In genomic region chr6:2891768-2892170, GRCh38 we compare ENCODE assay signal across 9 cellular contexts. TPM values are rescaled to one million over a fixed set of nuclear protein-coding genes. Genes with fewer than 3 reads are reported as not detected.
DNase-seq lines count a peak whose midpoint lies in the region; ATAC-seq and TF ChIP-seq lines count a peak whose summit lies in the region.
"Had no signal": no experiment of that assay in that cellular context is flagged by ENCODE, and none has a peak within 500 bp of the region (broad histone marks: within the 10 kb centered on the region; RNA-seq: fewer than 3 reads in every experiment).

No MANE protein-coding gene starts in this region.

- no peak for TF ChIP-seq POLR2A in breast epithelium (IDR thresholded peaks at IDR 0.05)

- H3K4me2 ChIP-seq in DOHH2 (ENCODE audit: low read length), result peak overlapping the region; percentile 85

- no peaks in the 10 kb centered on the region for H3K9me2 ChIP-seq in DOHH2 (replicated peaks; ENCODE audit: control insufficient read depth, low read length)

- H3K79me2 ChIP-seq in DOHH2 (ENCODE audit: control insufficient read depth, low read length), result peaks cover 69% of the 10 kb centered on the region

- DNase-seq in activated CD8-positive, alpha-beta memory T cell treated with anti-CD3 and anti-CD28 coated beads for 24 hours, result peak; percentile 73
- DNase-seq in occipital lobe (lab: John Stamatoyannopoulos, UW), result peak; percentile 33
- DNase-seq in NCI-H1048 (lab: John Stamatoyannopoulos, UW), result no peak
- no peak for DNase-seq in medulla oblongata (ENCODE audit: extremely low spot score)
- DNase-seq in GM19240 (ENCODE audit: insufficient read length, low spot score), result no peak
- no peak for DNase-seq in breast epithelium (ENCODE audit: low spot score in 2 of 2)

- H3K4me3 ChIP-seq in DOHH2 (ENCODE audit: low read length), result peak overlapping the region; percentile 75
- no peak overlapping the region for H3K4me3 ChIP-seq in breast epithelium
- H3K4me3 ChIP-seq: upper lobe of left lung had no signal

- peaks cover 60% of the 10 kb centered on the region for H3F3A ChIP-seq in DOHH2 (ENCODE audit: control insufficient read depth, insufficient read depth)

- TF ChIP-seq CTCF in DOHH2 (IDR thresholded peaks at IDR 0.05; ENCODE audit: low read depth, low read length, poor library complexity, severe bottlenecking), result no peak
- no peak for TF ChIP-seq CTCF in breast epithelium (IDR thresholded peaks at IDR 0.05)

- ATAC-seq in HG03432 (IDR thresholded peaks at IDR 0.05; ENCODE audit: unreplicated experiment), result peak; percentile 68

- H3K36me3 ChIP-seq in DOHH2 (ENCODE audit: control insufficient read depth, low read length) (peaks cover 94% of the 10 kb centered on the region), breast epithelium (peaks cover 3% of the 10 kb centered on the region)

- H3K27ac ChIP-seq in DOHH2 (ENCODE audit: low read depth, low read length) (peak overlapping the region; percentile 91), breast epithelium (no peak overlapping the region)
- H3K27ac ChIP-seq: upper lobe of left lung had no signal

- peaks cover 95% of the 10 kb centered on the region for H3K4me1 ChIP-seq in DOHH2 (ENCODE audit: control insufficient read depth, low read length)
- H3K4me1 ChIP-seq in breast epithelium, result no peaks in the 10 kb centered on the region

- H4K20me1 ChIP-seq in DOHH2 (ENCODE audit: control insufficient read depth, insufficient read depth, low read depth, low read length), result no peaks in the 10 kb centered on the region

- H3K27me3 ChIP-seq in DOHH2 (ENCODE audit: control insufficient read depth, low read length) (no peaks in the 10 kb centered on the region), breast epithelium (no peaks in the 10 kb centered on the region)
- H3K27me3 ChIP-seq: upper lobe of left lung had no signal

- intact Hi-C loops in breast epithelium (cut with DNase I; ENCODE audit: low total_unique reads), result no loop called here

- H3K9me3 ChIP-seq in DOHH2 (ENCODE audit: control insufficient read depth, insufficient read depth, low read length), result peaks cover 4% of the 10 kb centered on the region; the same call in 1 of the 2 replicates
- no peaks in the 10 kb centered on the region for H3K9me3 ChIP-seq in breast epithelium
- H3K9me3 ChIP-seq: upper lobe of left lung had no signal

RNA-seq across cellular contexts. Expression of gene SERPINB9, which starts 11.3 kb away (rescaled TPM):
- 1.6 TPM for total RNA-seq in occipital lobe
- total RNA-seq in breast epithelium, result 10 to 100 TPM in 2 of 3 donors, 1 to 10 TPM in 1; 8.0 to 12.8 (median 10.8) TPM

RNA-seq across cellular contexts. Expression of gene SERPINB1, which starts 50.1 kb away (rescaled TPM):
- total RNA-seq in occipital lobe (2.3 TPM), breast epithelium (10 to 100 TPM; 35.1 to 53.6 (median 51.8) TPM)

Comparison
In these comparisons a context has a peak if more than half of its experiments do, and no peak if none do; other contexts are left out.
1. DNase-seq: peak in activated CD8-positive, alpha-beta memory T cell treated with anti-CD3 and anti-CD28 coated beads for 24 hours (single experiment) and occipital lobe (single experiment); none in NCI-H1048 (single experiment), medulla oblongata (single experiment), GM19240 (single experiment) and breast epithelium (0 of 2).
2. RNA of gene SERPINB1, which starts 50.1 kb away (total RNA-seq): 35.1 to 53.6 TPM in breast epithelium; 2.3 TPM in occipital lobe (single experiment); every median in the first group is over 10 times any median in the second.